In genomic region chrX:153610834-153611209, GRCh38 we compare ENCODE assay signal across 11 cellular contexts. TPM values are rescaled to one million over a fixed set of nuclear protein-coding genes. Genes with fewer than 3 reads are reported as not detected.
DNase-seq lines count a peak whose midpoint lies in the region; ATAC-seq and TF ChIP-seq lines count a peak whose summit lies in the region.
"Had no signal": no experiment of that assay in that cellular context is flagged by ENCODE, and none has a peak within 500 bp of the region (broad histone marks: within the 10 kb centered on the region; RNA-seq: fewer than 3 reads in every experiment).

No MANE protein-coding gene starts in this region.

- H3K9me3 ChIP-seq in WERI-Rb-1 (ENCODE audit: severe bottlenecking): peaks cover 2% of the 10 kb centered on the region
- H3K9me3 ChIP-seq in spleen: peaks cover 0 to 8% (median 0%) of the 10 kb centered on the region in 8 donors

- 66 to 81% (median 73%) methylated on average over 8 to 9 of the region's 9 CpGs for WGBS in spleen, 5 donors

- H3K4me3 ChIP-seq in WERI-Rb-1 (ENCODE audit: low read depth, low read length): peak overlapping the region; percentile 55; the same call in 1 of the 2 replicates
- peak overlapping the region in 1 of 8 donors; percentile 70 for H3K4me3 ChIP-seq in spleen

- no peaks in the 10 kb centered on the region for H3K9me3 Mint-ChIP-seq in activated T-cell treated with anti-CD3 and anti-CD28 coated beads, Interleukin-2, amount 50 U/mL, for 4 hours
- H3K9me3 Mint-ChIP-seq: neural crest cell had no signal

- H3K4me1 ChIP-seq in spleen: peaks cover 0 to 15% (median 12%) of the 10 kb centered on the region in 6 donors

- peaks cover 21% of the 10 kb centered on the region for H3K4me1 Mint-ChIP-seq in activated T-cell treated with anti-CD3 and anti-CD28 coated beads, Interleukin-2, amount 50 U/mL, for 4 hours (ENCODE audit: low read depth)
- H3K4me1 Mint-ChIP-seq: neural crest cell had no signal

- no peak for ATAC-seq in activated T-cell treated with anti-CD3 and anti-CD28 coated beads, Interleukin-2, amount 50 U/mL, for 4 hours
- ATAC-seq in HG02938 (IDR thresholded peaks at IDR 0.05; ENCODE audit: unreplicated experiment): no peak

- H3K36me3 ChIP-seq in WERI-Rb-1 (no peaks in the 10 kb centered on the region), spleen (no peaks in the 10 kb centered on the region)

- H3K27ac ChIP-seq in WERI-Rb-1: no peak overlapping the region
- peak overlapping the region; percentile 77 for H3K27ac ChIP-seq in layer of hippocampus (ENCODE audit: low read depth, low read length)
- peak overlapping the region in 4 of 8 donors; percentile 37 to 65 (median 44) for H3K27ac ChIP-seq in spleen

- peak overlapping the region; percentile 81 for H3K4me3 Mint-ChIP-seq in activated T-cell treated with anti-CD3 and anti-CD28 coated beads, Interleukin-2, amount 50 U/mL, for 4 hours

- no peak for TF ChIP-seq POLR2A in spleen (IDR thresholded peaks at IDR 0.05)

- no peaks in the 10 kb centered on the region for H3K27me3 ChIP-seq in WERI-Rb-1 (ENCODE audit: insufficient read depth, low read depth, severe bottlenecking)
- no peaks in the 10 kb centered on the region for H3K27me3 ChIP-seq in layer of hippocampus (ENCODE audit: control insufficient read depth, insufficient read depth, low read length)
- peaks cover 0 to 46% (median 4%) of the 10 kb centered on the region in 7 donors for H3K27me3 ChIP-seq in spleen (replicated peaks in 1 of 7)

- no peak for TF ChIP-seq CTCF in WERI-Rb-1 (IDR thresholded peaks at IDR 0.05; ENCODE audit: low read depth, low read length)
- no peak for TF ChIP-seq CTCF in spleen (IDR thresholded peaks at IDR 0.05 in 8 of 11, conservative IDR thresholded peaks at IDR 0.05 in 3 of 11)

- intact Hi-C loops in spleen (cut with DNase I; ENCODE audit: low total_unique reads): loop anchor here (10.0 kb wide), 1 partner anchor 54 kb away; no protein-coding TSS in a partner anchor

- no peaks in the 10 kb centered on the region for H3K36me3 Mint-ChIP-seq in activated T-cell treated with anti-CD3 and anti-CD28 coated beads, Interleukin-2, amount 50 U/mL, for 4 hours (ENCODE audit: insufficient read depth)

- no peak for DNase-seq in activated T-cell treated with anti-CD3 and anti-CD28 coated beads, Interleukin-2, amount 50 U/mL, for 4 hours
- DNase-seq in activated T-cell treated with anti-CD3 and anti-CD28 coated beads, Interleukin-2, amount 50 U/mL, for 1 hour: no peak
- DNase-seq in WERI-Rb-1 (no peak), spleen (peak; percentile 73), occipital lobe (lab: John Stamatoyannopoulos, UW) (no peak), DMS 273 (lab: John Stamatoyannopoulos, UW; ENCODE audit: unreplicated experiment) (no peak)
- DNase-seq: activated gamma-delta T cell treated with Interleukin-2 at 50 U/mL for 16 hours, NCI-H526 treated with DMSO at 0.1 percent for 48 hours had no signal

- no peaks in the 10 kb centered on the region for H3K27me3 Mint-ChIP-seq in activated T-cell treated with anti-CD3 and anti-CD28 coated beads, Interleukin-2, amount 50 U/mL, for 4 hours (ENCODE audit: low read depth)

RNA-seq across cellular contexts. Expression of gene CCNQ, which starts 11.9 kb away (rescaled TPM):
- 10 to 100 TPM; 38.6 to 46.9 (median 39.1) TPM for total RNA-seq in activated T-cell treated with anti-CD3 and anti-CD28 coated beads, Interleukin-2, amount 50 U/mL, for 4 hours
- 10 to 100 TPM; 17.5 to 32.0 (median 21.7) TPM for total RNA-seq in spleen
- 10 to 100 TPM; 58.6 to 67.3 (median 59.6) TPM for polyA plus RNA-seq in spleen
- total RNA-seq in occipital lobe: 17.3 TPM

RNA-seq across cellular contexts. Expression of gene DUSP9, which starts 36.2 kb away (rescaled TPM):
- under 1 TPM; 0.11 to 0.42 (median 0.33) TPM for total RNA-seq in activated T-cell treated with anti-CD3 and anti-CD28 coated beads, Interleukin-2, amount 50 U/mL, for 4 hours
- total RNA-seq in spleen (under 1 TPM in 1 of 7 donors, not detected in 6; 0.17 TPM), occipital lobe (1.7 TPM)
- under 1 TPM in 1 of 3 donors, not detected in 2; 0.09 TPM for polyA plus RNA-seq in spleen
